Comparison of ENCODE assay signal across 22 cellular contexts in the genomic region with DNA sequence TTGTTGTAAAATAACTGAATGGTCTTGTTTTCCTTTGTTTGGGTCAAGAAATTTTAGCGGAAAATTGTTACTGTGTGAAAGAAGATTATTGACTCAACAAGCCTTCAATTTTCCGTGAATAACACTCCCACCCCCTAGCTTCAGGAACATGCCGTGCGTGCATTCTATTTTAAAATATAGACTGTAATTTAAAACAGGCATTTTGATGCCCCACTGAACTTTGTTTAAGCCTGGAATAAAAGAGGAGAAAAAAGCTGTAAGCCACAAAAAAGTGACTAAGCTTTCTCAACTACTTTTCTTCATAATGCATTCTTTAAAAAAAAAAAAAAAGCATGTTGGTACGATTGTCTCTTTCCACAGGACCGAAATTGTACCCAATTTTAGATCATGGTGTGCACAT.
DNase-seq lines count a peak whose midpoint lies in the region; FAIRE-seq and TF ChIP-seq lines count a peak whose summit lies in the region.
"Had no signal": no experiment of that assay in that cellular context is flagged by ENCODE, and none has a peak within 500 bp of the region (broad histone marks: within the 10 kb centered on the region; RNA-seq: fewer than 3 reads in every experiment).

No MANE protein-coding gene starts in this region.

- no peak for TF ChIP-seq POLR2A in suprapubic skin (IDR thresholded peaks at IDR 0.05)

- H3K36me3 ChIP-seq in HUES6 (ENCODE audit: control insufficient read depth, insufficient read depth, low read length) (no peaks in the 10 kb centered on the region), astrocyte (ENCODE audit: insufficient read depth, low read length) (no peaks in the 10 kb centered on the region), iPS-20b (ENCODE audit: insufficient read depth, low read depth, low read length) (no peaks in the 10 kb centered on the region), suprapubic skin (no peaks in the 10 kb centered on the region)
- H3K36me3 ChIP-seq: left lung, thyroid gland had no signal

- CTCF ChIA-PET in AG04450 (lab: Charles Lee): interaction anchor here (0.6 to 3.7 kb wide), 5 partner anchors 9 to 110 kb away, joined by 3 to 13 read pairs (median 4); no protein-coding TSS in a partner anchor
- CTCF ChIA-PET in activated naive CD4-positive, alpha-beta T cell treated with anti-CD3 and anti-CD28 coated beads, Interleukin-2, amount 10 ng/mL, durations not matched to agents 7 days and 5 days (lab: Charles Lee): interaction anchor here (0.7 to 1.9 kb wide), 3 partner anchors 9 to 28 kb away, joined by 3 to 8 read pairs (median 3); no protein-coding TSS in a partner anchor

- peak; percentile 14; the same call in 1 of the 2 replicates for TF ChIP-seq CTCF in AG04450 (IDR thresholded peaks at IDR 0.05; ENCODE audit: low read depth, low read length)
- TF ChIP-seq CTCF in astrocyte (IDR thresholded peaks at IDR 0.05; ENCODE audit: insufficient read depth, low read depth, low read length): no peak
- no peak for TF ChIP-seq CTCF in suprapubic skin (IDR thresholded peaks at IDR 0.05)

- peaks cover 58% of the 10 kb centered on the region for H4K20me1 ChIP-seq in astrocyte (ENCODE audit: insufficient read depth, low read length)

- no peak overlapping the region for H2AFZ ChIP-seq in astrocyte (ENCODE audit: low read depth, low read length)

- no peak for FAIRE-seq in astrocyte (lab: Jason Lieb, UNC)
- FAIRE-seq: A549, HepG2, TTC549 had no signal

- no peak overlapping the region for H3K4me3 Mint-ChIP-seq in astrocyte (ENCODE audit: unreplicated experiment)
- no peak overlapping the region for H3K4me3 Mint-ChIP-seq in activated naive CD4-positive, alpha-beta T cell treated with anti-CD3 and anti-CD28 coated beads, Interleukin-2, amount 10 ng/mL, durations not matched to agents 7 days and 5 days
- H3K4me3 Mint-ChIP-seq: stimulated activated naive B cell treated with anti-CD40 and anti-IgM and Interleukin-4, amounts not matched to agents 10 μg/mL and 1 μg/mL and 100 μg/mL, for 72 hours had no signal

- H3K27me3 ChIP-seq in AG04450 (ENCODE audit: control insufficient read depth, insufficient read depth, low read length) (no peaks in the 10 kb centered on the region), HUES6 (ENCODE audit: control insufficient read depth, insufficient read depth, low read length) (no peaks in the 10 kb centered on the region), astrocyte (ENCODE audit: insufficient read depth, low read length) (no peaks in the 10 kb centered on the region), iPS-20b (ENCODE audit: insufficient read depth, low read length) (no peaks in the 10 kb centered on the region), suprapubic skin (no peaks in the 10 kb centered on the region)
- H3K27me3 ChIP-seq: left lung, thyroid gland had no signal

- H3K79me2 ChIP-seq in astrocyte (ENCODE audit: insufficient read depth, low read length): peaks cover 89% of the 10 kb centered on the region

- no peak for TF ChIP-seq EP300 in suprapubic skin (IDR thresholded peaks at IDR 0.05)

- no peaks in the 10 kb centered on the region for H3K9me3 ChIP-seq in AG04450 (ENCODE audit: control insufficient read depth, insufficient read depth, low read length)
- H3K9me3 ChIP-seq in HUES6 (ENCODE audit: control insufficient read depth, insufficient read depth, low read depth, low read length): no peaks in the 10 kb centered on the region
- H3K9me3 ChIP-seq in astrocyte (ENCODE audit: insufficient read depth, low read depth, low read length): no peaks in the 10 kb centered on the region
- no peaks in the 10 kb centered on the region for H3K9me3 ChIP-seq in iPS-20b (ENCODE audit: insufficient read depth, low read depth, low read length)
- H3K9me3 ChIP-seq in suprapubic skin: no peaks in the 10 kb centered on the region
- H3K9me3 ChIP-seq: A549, left lung, thyroid gland had no signal

- no peaks in the 10 kb centered on the region for H3K9me3 Mint-ChIP-seq in astrocyte (ENCODE audit: unreplicated experiment)
- no peaks in the 10 kb centered on the region for H3K9me3 Mint-ChIP-seq in activated naive CD4-positive, alpha-beta T cell treated with anti-CD3 and anti-CD28 coated beads, Interleukin-2, amount 10 ng/mL, durations not matched to agents 7 days and 5 days

- H3K4me2 ChIP-seq in astrocyte (ENCODE audit: low read length): peak overlapping the region; percentile 45
- H3K4me2 ChIP-seq: A549 had no signal

- POLR2A ChIA-PET in AG04450 (lab: Yijun Ruan, JAX): interaction anchor here (0.8 kb wide), 1 partner anchor 151 kb away, joined by 3 read pairs; no protein-coding TSS in a partner anchor

- no peak overlapping the region for H3K27ac Mint-ChIP-seq in astrocyte (ENCODE audit: unreplicated experiment)
- no peak overlapping the region for H3K27ac Mint-ChIP-seq in activated naive CD4-positive, alpha-beta T cell treated with anti-CD3 and anti-CD28 coated beads, Interleukin-2, amount 10 ng/mL, durations not matched to agents 7 days and 5 days
- H3K27ac Mint-ChIP-seq: stimulated activated naive B cell treated with anti-CD40 and anti-IgM and Interleukin-4, amounts not matched to agents 10 μg/mL and 1 μg/mL and 100 μg/mL, for 72 hours had no signal

- 63% methylated on average over 6 of the region's 6 CpGs for WGBS in suprapubic skin

- H3K9ac ChIP-seq in HUES6 (ENCODE audit: low read length): no peak overlapping the region
- peak overlapping the region; percentile 45 for H3K9ac ChIP-seq in astrocyte (ENCODE audit: low read length)
- H3K9ac ChIP-seq in iPS-20b (ENCODE audit: low read depth, low read length): peak overlapping the region; percentile 37; the same call in 1 of the 2 replicates

- peaks cover 39% of the 10 kb centered on the region for H3K4me1 ChIP-seq in HUES6 (ENCODE audit: control insufficient read depth, insufficient read depth, low read length)
- peaks cover 19% of the 10 kb centered on the region for H3K4me1 ChIP-seq in astrocyte (ENCODE audit: insufficient read depth, low read length)
- H3K4me1 ChIP-seq in iPS-20b (ENCODE audit: insufficient read depth, low read length): peaks cover 34% of the 10 kb centered on the region
- peaks cover 26% of the 10 kb centered on the region for H3K4me1 ChIP-seq in suprapubic skin

- H3K36me3 Mint-ChIP-seq in astrocyte (ENCODE audit: low read depth, unreplicated experiment): no peaks in the 10 kb centered on the region
- no peaks in the 10 kb centered on the region for H3K36me3 Mint-ChIP-seq in activated naive CD4-positive, alpha-beta T cell treated with anti-CD3 and anti-CD28 coated beads, Interleukin-2, amount 10 ng/mL, durations not matched to agents 7 days and 5 days

- no peak overlapping the region for H3K4me3 ChIP-seq in AG04450 (ENCODE audit: low read depth, low read length)
- no peak overlapping the region for H3K4me3 ChIP-seq in HUES6 (ENCODE audit: low read depth, low read length)
- no peak overlapping the region for H3K4me3 ChIP-seq in astrocyte (ENCODE audit: insufficient read depth, low read depth, low read length)
- H3K4me3 ChIP-seq in iPS-20b (ENCODE audit: low read length): no peak overlapping the region
- H3K4me3 ChIP-seq in suprapubic skin: no peak overlapping the region
- H3K4me3 ChIP-seq: A549, coronary artery, left lung, thyroid gland had no signal

- peaks cover 42% of the 10 kb centered on the region for H3K4me1 Mint-ChIP-seq in astrocyte (ENCODE audit: low read depth, unreplicated experiment)
- H3K4me1 Mint-ChIP-seq in activated naive CD4-positive, alpha-beta T cell treated with anti-CD3 and anti-CD28 coated beads, Interleukin-2, amount 10 ng/mL, durations not matched to agents 7 days and 5 days: peaks cover 5% of the 10 kb centered on the region

- no peak for DNase-seq in AG04450 (ENCODE audit: low read depth, low spot score)
- peak; percentile 49 for DNase-seq in astrocyte (ENCODE audit: low read depth)
- no peak for DNase-seq in DMS 273 (lab: John Stamatoyannopoulos, UW; ENCODE audit: unreplicated experiment)
- DNase-seq in suprapubic skin (ENCODE audit: low spot score in 2 of 2): no peak
- DNase-seq in activated naive CD4-positive, alpha-beta T cell treated with anti-CD3 and anti-CD28 coated beads, Interleukin-2, amount 10 ng/mL, durations not matched to agents 7 days and 5 days: no peak
- no peak for DNase-seq in NCI-H446 (lab: John Stamatoyannopoulos, UW)
- DNase-seq: activated CD4-positive, alpha-beta T cell treated with anti-CD3 and anti-CD28 coated beads for 48 hours; activated CD8-positive, alpha-beta memory T cell treated with anti-CD3 and anti-CD28 coated beads, Interleukin-2, amount 50 U/mL, for 48 hours; activated gamma-delta T cell; aorta; left lung; MM.1S; NCI-H2029; NCI-H524 treated with DMSO at 0.1 percent for 48 hours; stimulated activated naive B cell treated with anti-CD40 and anti-IgM and Interleukin-4, amounts not matched to agents 10 μg/mL and 1 μg/mL and 100 μg/mL, for 72 hours; thyroid gland had no signal

- no peaks in the 10 kb centered on the region for H3K27me3 Mint-ChIP-seq in astrocyte (ENCODE audit: low read depth, unreplicated experiment)
- no peaks in the 10 kb centered on the region for H3K27me3 Mint-ChIP-seq in activated naive CD4-positive, alpha-beta T cell treated with anti-CD3 and anti-CD28 coated beads, Interleukin-2, amount 10 ng/mL, durations not matched to agents 7 days and 5 days
- H3K27me3 Mint-ChIP-seq: stimulated activated naive B cell treated with anti-CD40 and anti-IgM and Interleukin-4, amounts not matched to agents 10 μg/mL and 1 μg/mL and 100 μg/mL, for 72 hours had no signal

- H3K27ac ChIP-seq in AG04450 (ENCODE audit: low read depth, low read length) (no peak overlapping the region), HUES6 (ENCODE audit: low read depth, low read length) (0 out of 2 replicates have a peak overlapping the region, but pooled peaks have one; percentile 83), astrocyte (ENCODE audit: low read depth, low read length) (peak overlapping the region; percentile 31), iPS-20b (ENCODE audit: low read length) (no peak overlapping the region), suprapubic skin (no peak overlapping the region)
- H3K27ac ChIP-seq: A549, coronary artery, left lung, thyroid gland had no signal

Comparison
In these comparisons a context has a peak if more than half of its experiments do, and no peak if none do; other contexts are left out.
1. H3K27ac ChIP-seq: peak in HUES6 (single experiment) and astrocyte (single experiment); none in AG04450 (single experiment), iPS-20b (single experiment) and suprapubic skin (single experiment).